Comparison of ENCODE assay signal across 19 cellular contexts in genomic region chr1:194833111-194833510, GRCh38.
"Had no signal": no experiment of that assay in that cellular context is flagged by ENCODE, and none has a peak within 500 bp of the region (broad histone marks: within the 10 kb centered on the region; RNA-seq: fewer than 3 reads in every experiment).

No MANE protein-coding gene starts in this region.

- H3K4me3 ChIP-seq: PC-9 had no signal

- H3K27ac ChIP-seq: PC-9, VCaP had no signal

- DNase-seq: activated CD4-positive, alpha-beta memory T cell treated with anti-CD3 and anti-CD28 coated beads for 36 hours; activated CD4-positive, alpha-beta T cell treated with anti-CD3 and anti-CD28 coated beads, Interleukin-2, amount 10 ng/mL, durations not matched to agents 7 days and 5 days; activated CD4-positive, CD25-positive, alpha-beta regulatory T cell; activated CD8-positive, alpha-beta memory T cell treated with anti-CD3 and anti-CD28 coated beads for 24 hours; activated gamma-delta T cell; activated naive CD4-positive, alpha-beta T cell treated with anti-CD3 and anti-CD28 coated beads for 36 hours; activated T-cell treated with anti-CD3 and anti-CD28 coated beads, Interleukin-2, amount 50 U/mL, for 4 hours; amygdala; cortex of kidney; KG1; MM.1S; NCI-H1436; NCI-H1694 treated with DMSO at 0.1 percent for 48 hours; NCI-H2029 treated with DMSO at 0.1 percent for 48 hours; NCI-H69; PC-9; SHP77 treated with DMSO at 0.1 percent for 48 hours; T-helper 17 cell had no signal

- H2AFZ ChIP-seq: PC-9 had no signal

- H3K4me2 ChIP-seq: PC-9 had no signal
